ENCODE assay signal across 23 cellular contexts in the genomic region with DNA sequence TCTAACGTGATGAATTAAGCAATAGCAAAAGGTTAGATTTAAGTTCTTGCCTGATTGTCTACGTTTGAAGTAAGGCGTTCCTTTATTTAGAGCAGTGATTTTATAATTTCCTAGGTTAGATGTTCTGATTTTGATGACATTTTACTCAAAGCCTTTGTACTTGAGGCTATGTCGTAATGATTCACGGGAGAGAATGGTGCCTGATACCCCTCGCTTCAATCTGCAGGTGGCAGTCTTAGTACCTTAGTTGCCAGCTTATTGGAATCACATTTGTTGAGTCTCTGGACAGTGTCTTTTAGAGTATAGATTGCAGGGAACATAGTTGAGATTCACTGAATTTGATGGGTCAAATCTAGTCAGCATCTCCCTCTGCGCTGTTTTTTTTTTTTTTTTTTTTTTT.
"Had no signal": no experiment of that assay in that cellular context is flagged by ENCODE, and none has a peak within 500 bp of the region (broad histone marks: within the 10 kb centered on the region; RNA-seq: fewer than 3 reads in every experiment).

No MANE protein-coding gene starts in this region.

- H3K9me3 Mint-ChIP-seq: activated CD4-positive, alpha-beta memory T cell treated with anti-CD3 and anti-CD28 coated beads, Interleukin-2, amount 10 ng/mL, durations not matched to agents 7 days and 5 days; activated T-helper 1 cell treated with anti-CD3 and anti-CD28 coated beads, Interleukin-12 subunit alpha, Interleukin-12 subunit beta, Interleukin-2, Interleukin-4 antibody, amounts not matched to agents 30 ng/mL and 10 ng/mL and 1 ng/mL, durations not matched to agents 14 hours and 24 hours and 36 hours; type B pancreatic cell had no signal

- H3K4me1 Mint-ChIP-seq: activated CD4-positive, alpha-beta memory T cell treated with anti-CD3 and anti-CD28 coated beads, Interleukin-2, amount 10 ng/mL, durations not matched to agents 7 days and 5 days had no signal

- DNase-seq: activated CD4-positive, alpha-beta memory T cell treated with anti-CD3 and anti-CD28 coated beads, Interleukin-2, amount 10 ng/mL, durations not matched to agents 7 days and 5 days; activated CD4-positive, alpha-beta T cell treated with anti-CD3 and anti-CD28 coated beads for 48 hours; activated gamma-delta T cell treated with Interleukin-2 at 50 U/mL for 16 hours; adrenal gland; brain microvascular endothelial cell; central memory CD4-positive, alpha-beta T cell; kidney; lower lobe of right lung; mesendoderm; mucosa of descending colon; posterior cingulate gyrus; retina; spleen; stimulated activated CD4-positive, alpha-beta T cell treated with anti-CD3 and anti-CD28 coated beads, Interleukin-4, amount 100 ng/mL, for 1 hour; stimulated activated naive CD4-positive, alpha-beta T cell treated with Interleukin-2 at 50 U/mL for 16 hours had no signal

- H3K27ac ChIP-seq: adrenal gland, ascending aorta, brain microvascular endothelial cell, coronary artery, epithelial cell of prostate, lower lobe of right lung, spleen, thoracic aorta, vagina had no signal

- H3K9me3 ChIP-seq: adrenal gland, ascending aorta, lower lobe of right lung, mucosa of descending colon, spleen, thoracic aorta, vagina had no signal

- H3K4me1 ChIP-seq: adrenal gland, ascending aorta, lower lobe of right lung, spleen, vagina had no signal

- H3K4me3 ChIP-seq: adrenal gland, ascending aorta, coronary artery, lower lobe of right lung, mucosa of descending colon, spleen, thoracic aorta, vagina had no signal

- H3K27ac Mint-ChIP-seq: activated CD4-positive, alpha-beta memory T cell treated with anti-CD3 and anti-CD28 coated beads, Interleukin-2, amount 10 ng/mL, durations not matched to agents 7 days and 5 days; activated naive CD8-positive, alpha-beta T cell; activated T-helper 1 cell treated with anti-CD3 and anti-CD28 coated beads, Interleukin-12 subunit alpha, Interleukin-12 subunit beta, Interleukin-2, Interleukin-4 antibody, amounts not matched to agents 30 ng/mL and 10 ng/mL and 1 ng/mL, durations not matched to agents 14 hours and 24 hours and 36 hours; type B pancreatic cell had no signal

- H3K4me3 Mint-ChIP-seq: activated CD4-positive, alpha-beta memory T cell treated with anti-CD3 and anti-CD28 coated beads, Interleukin-2, amount 10 ng/mL, durations not matched to agents 7 days and 5 days; activated naive CD8-positive, alpha-beta T cell; activated T-helper 1 cell treated with anti-CD3 and anti-CD28 coated beads, Interleukin-12 subunit alpha, Interleukin-12 subunit beta, Interleukin-2, Interleukin-4 antibody, amounts not matched to agents 30 ng/mL and 10 ng/mL and 1 ng/mL, durations not matched to agents 14 hours and 24 hours and 36 hours; type B pancreatic cell had no signal

- H3K27me3 ChIP-seq: adrenal gland, ascending aorta, brain microvascular endothelial cell, spleen, vagina had no signal

- ATAC-seq: lower lobe of right lung, mucosa of descending colon had no signal

- H3K27me3 Mint-ChIP-seq: activated CD4-positive, alpha-beta memory T cell treated with anti-CD3 and anti-CD28 coated beads, Interleukin-2, amount 10 ng/mL, durations not matched to agents 7 days and 5 days; activated naive CD8-positive, alpha-beta T cell; type B pancreatic cell had no signal
